8 cellular contexts compared by ENCODE assay signal in the genomic region with DNA sequence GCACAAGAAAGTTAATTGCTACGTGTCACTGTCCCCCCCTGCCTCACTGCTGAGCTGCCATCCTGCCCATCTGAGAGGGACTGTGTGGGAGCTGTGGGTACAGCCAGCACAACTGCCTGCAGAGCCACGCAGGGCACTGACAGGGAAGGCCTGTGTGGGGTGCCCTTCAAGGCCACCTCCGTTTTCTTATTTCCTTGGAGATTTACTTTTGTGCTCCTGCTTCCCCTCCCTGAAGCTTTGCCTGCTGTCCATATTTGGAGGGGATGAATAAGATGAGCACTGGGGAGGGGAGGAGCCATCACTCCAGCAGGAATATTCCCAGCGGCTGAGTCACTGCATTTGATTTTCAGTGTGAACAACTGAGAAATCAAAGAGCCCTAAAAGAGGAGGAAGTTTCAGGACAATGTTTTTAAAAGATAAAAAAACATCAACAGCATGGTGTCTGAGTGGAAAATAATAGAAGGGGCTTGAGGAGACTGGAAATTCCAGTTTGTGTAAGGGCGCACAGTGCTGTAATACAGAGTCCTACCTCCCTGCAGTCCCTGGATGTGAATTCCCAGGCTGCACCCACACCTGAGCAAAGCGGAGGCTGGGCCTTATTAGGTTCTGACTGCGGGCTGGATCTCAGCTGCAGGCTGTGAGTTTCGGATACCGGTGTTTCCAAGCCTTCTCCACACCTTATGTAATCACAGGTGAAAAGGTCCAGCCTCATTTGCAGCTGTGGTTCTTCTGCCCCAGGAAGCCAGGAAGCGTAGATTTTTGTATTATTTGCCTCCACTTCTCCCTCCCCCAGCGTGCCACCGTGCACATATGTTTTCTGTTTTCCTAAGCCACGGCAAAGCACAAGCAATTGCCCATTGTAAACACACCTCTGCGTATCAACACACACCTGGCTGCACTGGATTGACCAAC.
DNase-seq lines count a peak whose midpoint lies in the region; ATAC-seq, FAIRE-seq and TF ChIP-seq lines count a peak whose summit lies in the region.

No MANE protein-coding gene starts in this region.

- TF ChIP-seq POLR2A in Peyer's patch (IDR thresholded peaks at IDR 0.05), result no peak

- no peak for TF ChIP-seq CTCF in Peyer's patch (IDR thresholded peaks at IDR 0.05)
- TF ChIP-seq CTCF in fibroblast of pulmonary artery (IDR thresholded peaks at IDR 0.05; ENCODE audit: low read length, missing control alignments), result no peak
- TF ChIP-seq CTCF in kidney (IDR thresholded peaks at IDR 0.05; ENCODE audit: borderline replicate concordance, extremely low read depth, insufficient read depth), result no peak

- no peaks in the 10 kb centered on the region for H3K27me3 ChIP-seq in Peyer's patch

- H3K9me3 ChIP-seq in Peyer's patch (no peaks in the 10 kb centered on the region), kidney (ENCODE audit: control insufficient read depth in 1 of 2, low read length in 2 of 2) (no peaks in the 10 kb centered on the region)

- no peak overlapping the region for H3K9ac ChIP-seq in kidney (ENCODE audit: low read length in 2 of 2)

- no peak for FAIRE-seq in kidney (lab: Jason Lieb, UNC)

- intact Hi-C loops in kidney (cut with DNase I), result no loop called here

- peaks cover 0 to 60% (median 0%) of the 10 kb centered on the region in 4 donors for H3K4me1 ChIP-seq in Peyer's patch
- peaks cover 4 to 11% of the 10 kb centered on the region in 2 donors for H3K4me1 ChIP-seq in kidney (ENCODE audit: control insufficient read depth in 1 of 2, insufficient read depth in 1 of 2, low read depth in 1 of 2, low read length in 2 of 2)

- DNase-seq in NCI-H2227 treated with DMSO at 0.1 percent for 48 hours (lab: John Stamatoyannopoulos, UW) (peak; percentile 3), NCI-H2227 (lab: John Stamatoyannopoulos, UW; ENCODE audit: unreplicated experiment) (no peak), Peyer's patch (no peak), fibroblast of pulmonary artery (ENCODE audit: low read depth) (peak; percentile 77), renal cortical epithelial cell (ENCODE audit: low read depth) (peak; percentile 86), kidney (no peak)

- no peak overlapping the region for H3K4me3 ChIP-seq in Peyer's patch
- H3K4me3 ChIP-seq in fibroblast of pulmonary artery (replicated peaks; ENCODE audit: low read depth, low read length), result no peak overlapping the region
- H3K4me3 ChIP-seq in kidney (ENCODE audit: low read length in 2 of 2), result no peak overlapping the region

- ATAC-seq in GM19463 (IDR thresholded peaks at IDR 0.05; ENCODE audit: unreplicated experiment) (no peak), HG03025 (IDR thresholded peaks at IDR 0.05; ENCODE audit: low FRiP score, unreplicated experiment) (no peak)

- peak overlapping the region in 3 of 4 donors; percentile 38 to 68 (median 50) for H3K27ac ChIP-seq in Peyer's patch
- H3K27ac ChIP-seq in kidney (ENCODE audit: low read depth in 2 of 2, low read length in 2 of 2), result no peak overlapping the region

- H3K36me3 ChIP-seq in Peyer's patch, result no peaks in the 10 kb centered on the region
- H3K36me3 ChIP-seq in kidney (ENCODE audit: control insufficient read depth in 1 of 2, insufficient read depth in 2 of 2, low read length in 2 of 2), result no peaks in the 10 kb centered on the region

Comparison
In these comparisons a context has a peak if more than half of its experiments do, and no peak if none do; other contexts are left out.
1. DNase-seq: peak in NCI-H2227 treated with DMSO at 0.1 percent for 48 hours (single experiment), fibroblast of pulmonary artery (single experiment) and renal cortical epithelial cell (single experiment); none in NCI-H2227 (single experiment), Peyer's patch (0 of 3) and kidney (single experiment).
2. H3K27ac ChIP-seq: peak in Peyer's patch (3 of 4); none in kidney (0 of 2).